13 cellular contexts compared by ENCODE assay signal in genomic region chr6:45625191-45625664, GRCh38.
DNase-seq lines count a peak whose midpoint lies in the region; ATAC-seq, FAIRE-seq and TF ChIP-seq lines count a peak whose summit lies in the region.
"Had no signal": no experiment of that assay in that cellular context is flagged by ENCODE, and none has a peak within 500 bp of the region (broad histone marks: within the 10 kb centered on the region; RNA-seq: fewer than 3 reads in every experiment).

No MANE protein-coding gene starts in this region.

- H3K9me1 ChIP-seq in IMR-90 (ENCODE audit: insufficient read depth, low read length) (peaks cover 19% of the 10 kb centered on the region), keratinocyte (ENCODE audit: control insufficient read depth, extremely low read depth, insufficient read depth, low read length) (no peaks in the 10 kb centered on the region)

- CTCF ChIA-PET in IMR-90 (lab: Yijun Ruan, JAX), result interaction anchor here (1.4 kb wide), 1 partner anchor 90 kb away, joined by 4 read pairs; no protein-coding TSS in a partner anchor

- peak overlapping the region; percentile 55 for H3K18ac ChIP-seq in IMR-90 (ENCODE audit: low read depth, low read length)

- peak overlapping the region; percentile 89 for H2BK120ac ChIP-seq in IMR-90 (ENCODE audit: low read depth, low read length)

- no peak for FAIRE-seq in keratinocyte (lab: Jason Lieb, UNC)
- FAIRE-seq: GM12878, islet of Langerhans had no signal

- peaks cover 6% of the 10 kb centered on the region for H3K9me3 Mint-ChIP-seq in activated naive CD8-positive, alpha-beta T cell treated with anti-CD3 and anti-CD28 coated beads, Interleukin-2, amount 50 U/mL, for 24 hours

- H3K4me1 ChIP-seq in IMR-90 (ENCODE audit: control insufficient read depth, insufficient read depth, low read length) (peaks cover 19% of the 10 kb centered on the region), keratinocyte (ENCODE audit: control insufficient read depth, extremely low read depth, insufficient read depth, low read length) (peaks cover 20% of the 10 kb centered on the region), upper lobe of right lung (no peaks in the 10 kb centered on the region)
- H3K4me1 ChIP-seq: suprapubic skin had no signal

- peak overlapping the region in 1 of 2 experiments; percentile 55; a peak in 2 of 4 replicates for H4K8ac ChIP-seq in IMR-90 (ENCODE audit: low read depth in 2 of 2, low read length in 2 of 2)

- peak overlapping the region; percentile 88 for H3K4ac ChIP-seq in IMR-90 (ENCODE audit: low read depth, low read length)

- peaks cover 66% of the 10 kb centered on the region for H3K4me1 Mint-ChIP-seq in activated naive CD8-positive, alpha-beta T cell treated with anti-CD3 and anti-CD28 coated beads, Interleukin-2, amount 50 U/mL, for 24 hours

- peaks cover 2% of the 10 kb centered on the region for H3K36me3 Mint-ChIP-seq in activated naive CD8-positive, alpha-beta T cell treated with anti-CD3 and anti-CD28 coated beads, Interleukin-2, amount 50 U/mL, for 24 hours (ENCODE audit: low read depth)

- peak overlapping the region; percentile 75; the same call in 1 of the 2 replicates for H3K14ac ChIP-seq in IMR-90 (replicated peaks; ENCODE audit: low read depth, low read length)

- peak overlapping the region; percentile 78; the same call in 1 of the 3 replicates for H2BK15ac ChIP-seq in IMR-90 (ENCODE audit: low read depth, low read length)

- no TSS peak for BruUV-seq in IMR-90 (replicated peaks; lab: Mats Ljungman, UMichigan)

- TF ChIP-seq RAD21 in IMR-90 (IDR thresholded peaks at IDR 0.05; ENCODE audit: low read length), result no peak

- H4K20me1 ChIP-seq in IMR-90 (ENCODE audit: insufficient read depth, low read length) (no peaks in the 10 kb centered on the region), keratinocyte (ENCODE audit: control insufficient read depth, extremely low read depth, insufficient read depth, low read length) (no peaks in the 10 kb centered on the region)

- WGBS in IMR-90 (ENCODE audit: extremely low coverage in 2 of 2, insufficient read length in 1 of 2), 2 experiments, result no CpG with 5 or more reads among the region's 5 CpGs

- H3K4me3 Mint-ChIP-seq in activated naive CD8-positive, alpha-beta T cell treated with anti-CD3 and anti-CD28 coated beads, Interleukin-2, amount 50 U/mL, for 24 hours, result peak overlapping the region; percentile 5

- H3K27ac ChIP-seq in IMR-90 (ENCODE audit: insufficient read depth, low read length) (peak overlapping the region; percentile 36; the same call in 1 of the 2 replicates), keratinocyte (ENCODE audit: control insufficient read depth, insufficient read depth, low read length) (peak overlapping the region; percentile 41), upper lobe of right lung (no peak overlapping the region)
- H3K27ac ChIP-seq: suprapubic skin had no signal

- POLR2A ChIA-PET in IMR-90 (lab: Charles Lee; ENCODE audit: unreplicated experiment), result interaction anchor here (0.8 kb wide), 1 partner anchor 73 kb away, joined by 3 read pairs; no protein-coding TSS in a partner anchor

- H3K9me3 ChIP-seq in IMR-90 (ENCODE audit: control insufficient read depth, insufficient read depth, low read length), result no peaks in the 10 kb centered on the region
- no peaks in the 10 kb centered on the region for H3K9me3 ChIP-seq in keratinocyte (ENCODE audit: control insufficient read depth, low read depth, low read length)
- H3K9me3 ChIP-seq in upper lobe of right lung, result no peaks in the 10 kb centered on the region
- H3K9me3 ChIP-seq: suprapubic skin had no signal

- in situ Hi-C loops in IMR-90 (cut with MboI; ENCODE audit: low sequenced_read_pairs), result no loop called here

- H3K4me3 ChIP-seq in IMR-90 (ENCODE audit: insufficient read depth, low read depth, low read length), result no peak overlapping the region
- H3K4me3 ChIP-seq in keratinocyte (ENCODE audit: control insufficient read depth in 2 of 3, extremely low read depth in 1 of 3, insufficient read depth in 2 of 3, low read depth in 1 of 3, low read length in 3 of 3), result no peak overlapping the region
- no peak overlapping the region for H3K4me3 ChIP-seq in upper lobe of right lung
- H3K4me3 ChIP-seq: GM12878, suprapubic skin had no signal

- H3K23ac ChIP-seq in IMR-90 (ENCODE audit: low read depth, low read length), result peak overlapping the region; percentile 67

- H3K27me3 ChIP-seq in IMR-90 (ENCODE audit: control insufficient read depth, insufficient read depth, low read length) (no peaks in the 10 kb centered on the region), keratinocyte (ENCODE audit: control insufficient read depth, extremely low read depth, insufficient read depth, low read length) (no peaks in the 10 kb centered on the region), upper lobe of right lung (no peaks in the 10 kb centered on the region)
- H3K27me3 ChIP-seq: suprapubic skin had no signal

- no peaks in the 10 kb centered on the region for H3K79me1 ChIP-seq in IMR-90 (ENCODE audit: low read depth in 1 of 2, low read length in 2 of 2)

- peak overlapping the region; percentile 29 for H2BK5ac ChIP-seq in IMR-90 (ENCODE audit: low read depth, low read length, poor library complexity, severe bottlenecking)

- ATAC-seq in IMR-90 (ENCODE audit: low read depth), result peak; percentile 66
- peak; percentile 92 for ATAC-seq in activated naive CD8-positive, alpha-beta T cell treated with anti-CD3 and anti-CD28 coated beads, Interleukin-2, amount 50 U/mL, for 24 hours
- no peak for ATAC-seq in GM21717 (IDR thresholded peaks at IDR 0.05; ENCODE audit: unreplicated experiment)
- no peak for ATAC-seq in upper lobe of right lung
- ATAC-seq: GM12878 had no signal

- dilution Hi-C loops in IMR-90 (cut with HindIII; ENCODE audit: low sequenced_read_pairs, unreplicated experiment) (no loop called here), keratinocyte (cut with MboI; ENCODE audit: extremely low pct_ligation_motif_present, low sequenced_read_pairs) (no loop called here)

- H3K9ac ChIP-seq in IMR-90 (ENCODE audit: low read depth, low read length), result no peak overlapping the region
- H3K9ac ChIP-seq in keratinocyte (ENCODE audit: control insufficient read depth, extremely low read depth, insufficient read depth, low read length), result no peak overlapping the region

- H3K36me3 ChIP-seq in IMR-90 (ENCODE audit: control insufficient read depth, insufficient read depth, low read length) (no peaks in the 10 kb centered on the region), keratinocyte (ENCODE audit: control insufficient read depth in 2 of 2, extremely low read depth in 1 of 2, insufficient read depth in 2 of 2, low read length in 2 of 2) (no peaks in the 10 kb centered on the region), upper lobe of right lung (no peaks in the 10 kb centered on the region)
- H3K36me3 ChIP-seq: suprapubic skin had no signal

- H3K79me2 ChIP-seq in keratinocyte (ENCODE audit: control insufficient read depth, insufficient read depth, low read length), result no peaks in the 10 kb centered on the region

- peak overlapping the region; percentile 24; the same call in 1 of the 2 replicates for H4K5ac ChIP-seq in IMR-90 (ENCODE audit: low read depth, low read length)

- H2AFZ ChIP-seq in IMR-90 (replicated peaks; ENCODE audit: low read length, poor library complexity) (peak overlapping the region; percentile 71), keratinocyte (ENCODE audit: control insufficient read depth, low read length) (no peak overlapping the region)

- no peaks in the 10 kb centered on the region for H3K27me3 Mint-ChIP-seq in activated naive CD8-positive, alpha-beta T cell treated with anti-CD3 and anti-CD28 coated beads, Interleukin-2, amount 50 U/mL, for 24 hours

- peak overlapping the region; percentile 72; the same call in 1 of the 2 replicates for H2AK5ac ChIP-seq in IMR-90 (ENCODE audit: low read depth, low read length)

- H2BK20ac ChIP-seq in IMR-90 (ENCODE audit: low read depth, low read length), result peak overlapping the region; percentile 86

- no peak for TF ChIP-seq POLR2A in IMR-90 (IDR thresholded peaks at IDR 0.05; ENCODE audit: low read depth, low read length)

- H3K56ac ChIP-seq in IMR-90 (ENCODE audit: extremely low read depth, insufficient read depth, low read length), result no peak overlapping the region

- TF ChIP-seq CTCF in IMR-90 (conservative IDR thresholded peaks at IDR 0.05; ENCODE audit: low read depth, low read length), result no peak
- no peak for TF ChIP-seq CTCF in keratinocyte (optimal IDR thresholded peaks at IDR 0.05 in 1 of 3, IDR thresholded peaks at IDR 0.05 in 1 of 3, conservative IDR thresholded peaks at IDR 0.05 in 1 of 3; ENCODE audit: extremely low read depth in 1 of 3, insufficient read depth in 2 of 3, low read length in 3 of 3)
- TF ChIP-seq CTCF in upper lobe of right lung (IDR thresholded peaks at IDR 0.05), result no peak

- peak; percentile 86 for DNase-seq in Daoy (ENCODE audit: low read depth)
- peak; percentile 85 for DNase-seq in IMR-90
- peak; percentile 34 for DNase-seq in activated naive CD8-positive, alpha-beta T cell treated with anti-CD3 and anti-CD28 coated beads, Interleukin-2, amount 50 U/mL, for 24 hours
- DNase-seq in keratinocyte (ENCODE audit: low read depth, low spot score), result no peak
- no peak for DNase-seq in cardiac septum (ENCODE audit: low spot score)
- DNase-seq in activated gamma-delta T cell treated with Interleukin-2 at 50 U/mL for 16 hours, result no peak
- DNase-seq in upper lobe of right lung, result no peak
- DNase-seq: activated gamma-delta T cell, NCI-H1436 had no signal

- peak overlapping the region; percentile 74 for H4K91ac ChIP-seq in IMR-90 (ENCODE audit: insufficient read depth, low read depth, low read length)

- H3K4me2 ChIP-seq in IMR-90 (ENCODE audit: low read depth, low read length), result no peak overlapping the region
- H3K4me2 ChIP-seq in keratinocyte (ENCODE audit: control insufficient read depth, extremely low read depth, insufficient read depth, low read depth, low read length), result peak overlapping the region; percentile 51

- H3K27ac Mint-ChIP-seq in activated naive CD8-positive, alpha-beta T cell treated with anti-CD3 and anti-CD28 coated beads, Interleukin-2, amount 50 U/mL, for 24 hours, result peak overlapping the region; percentile 83

- intact Hi-C loops in IMR-90 (cut with micrococcal nuclease), result loop anchor here (10.0 kb wide), 1 partner anchor 200 kb away; no protein-coding TSS in a partner anchor
- intact Hi-C loops in cardiac septum (cut with DNase I), result no loop called here
- intact Hi-C loops in upper lobe of right lung (cut with DNase I), result no loop called here

- H2AK9ac ChIP-seq in IMR-90 (replicated peaks; ENCODE audit: low read depth, low read length, poor library complexity), result peak overlapping the region; percentile 25

TF ChIP-seq in IMR-90, 13 proteins besides CTCF, POLR2A, EP300 and RAD21:
- TF ChIP-seq FOS (IDR thresholded peaks at IDR 0.05; ENCODE audit: low read depth, low read length), result peak; percentile 62; the same call in 1 of the 2 replicates
- TF ChIP-seq CEBPB (IDR thresholded peaks at IDR 0.05; ENCODE audit: low read depth, low read length), result no peak

Comparison
In these comparisons a context has a peak if more than half of its experiments do, and no peak if none do; other contexts are left out.
1. DNase-seq: peak in Daoy (single experiment), IMR-90 (single experiment) and activated naive CD8-positive, alpha-beta T cell treated with anti-CD3 and anti-CD28 coated beads, Interleukin-2, amount 50 U/mL, for 24 hours (single experiment); none in keratinocyte (single experiment), cardiac septum (single experiment), activated gamma-delta T cell treated with Interleukin-2 at 50 U/mL for 16 hours (single experiment) and upper lobe of right lung (single experiment).
2. ATAC-seq: peak in IMR-90 (single experiment) and activated naive CD8-positive, alpha-beta T cell treated with anti-CD3 and anti-CD28 coated beads, Interleukin-2, amount 50 U/mL, for 24 hours (single experiment); none in GM21717 (single experiment) and upper lobe of right lung (single experiment).